8 cellular contexts compared by ENCODE assay signal in the genomic region with DNA sequence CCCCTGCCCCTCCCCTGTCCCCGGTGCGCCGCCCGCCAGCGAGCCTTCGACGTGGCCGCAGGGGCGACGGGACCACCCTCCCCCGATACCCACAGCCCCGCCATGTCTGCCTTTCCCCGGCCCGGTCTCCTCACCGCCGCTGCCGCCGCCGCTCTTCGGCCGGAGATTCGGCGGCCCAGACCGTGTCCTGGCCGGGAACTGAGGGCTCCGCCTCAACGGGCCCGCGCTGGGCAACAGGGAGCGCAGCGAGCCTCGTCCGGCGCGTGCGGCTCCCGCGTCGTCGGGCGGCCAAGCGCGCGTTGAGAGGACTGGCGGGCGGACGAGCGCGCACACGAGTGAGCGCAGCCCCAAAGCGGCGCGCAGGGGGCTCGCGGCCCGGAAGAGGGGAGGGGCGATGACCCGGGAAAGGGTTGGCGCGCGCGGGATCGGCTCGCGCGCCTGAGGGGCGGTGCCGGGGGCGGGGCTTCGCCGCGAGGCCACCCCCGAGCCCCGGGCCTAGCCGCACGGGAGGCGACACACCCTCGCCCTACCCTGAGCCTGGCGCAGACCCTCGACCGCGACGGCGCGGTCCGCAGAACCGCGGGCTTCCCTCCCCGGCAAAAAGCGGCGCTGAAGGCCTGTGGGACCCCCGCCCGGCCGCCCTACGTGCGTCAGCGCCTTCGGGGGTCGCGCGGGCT. TPM values are rescaled to one million over a fixed set of nuclear protein-coding genes. Genes with fewer than 3 reads are reported as not detected.
DNase-seq lines count a peak whose midpoint lies in the region; ATAC-seq and TF ChIP-seq lines count a peak whose summit lies in the region.

A gene with protein sequence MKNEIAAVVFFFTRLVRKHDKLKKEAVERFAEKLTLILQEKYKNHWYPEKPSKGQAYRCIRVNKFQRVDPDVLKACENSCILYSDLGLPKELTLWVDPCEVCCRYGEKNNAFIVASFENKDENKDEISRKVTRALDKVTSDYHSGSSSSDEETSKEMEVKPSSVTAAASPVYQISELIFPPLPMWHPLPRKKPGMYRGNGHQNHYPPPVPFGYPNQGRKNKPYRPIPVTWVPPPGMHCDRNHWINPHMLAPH (minus strand): TSS at position 337 of the 677 bp plus-strand sequence. CDS start 3,757 bp downstream, outside the sequence.

- peak within 1 kb of the TSS; percentile 86 to 94 (median 87) for H3K27ac Mint-ChIP-seq in IgD-negative memory B cell

- H3K9me3 Mint-ChIP-seq in IgD-negative memory B cell: no peaks in the 10 kb centered on the region

- no peak for TF ChIP-seq CTCF in foreskin keratinocyte (conservative IDR thresholded peaks at IDR 0.05)

- H3K9me3 ChIP-seq in neuron (ENCODE audit: low read length): no peaks in the 10 kb centered on the region

- ATAC-seq in GM21529 (IDR thresholded peaks at IDR 0.05; ENCODE audit: unreplicated experiment) (peak; percentile 75), foreskin keratinocyte (peak; percentile 57)

- peak within 1 kb of the TSS; percentile 91 to 94 (median 92) for H3K4me3 Mint-ChIP-seq in IgD-negative memory B cell

- H3K27me3 Mint-ChIP-seq in IgD-negative memory B cell: no peaks in the 10 kb centered on the region

- peak within 1 kb of the TSS; percentile 91 for H3K4me3 ChIP-seq in neuron (ENCODE audit: low read length)

- H3K36me3 ChIP-seq in neuron (ENCODE audit: insufficient read depth, low read length): peaks cover 13% of the 10 kb centered on the region

- H3K36me3 Mint-ChIP-seq in IgD-negative memory B cell: no peaks in the 10 kb centered on the region

- H3K27me3 ChIP-seq in foreskin keratinocyte: no peaks in the 10 kb centered on the region
- H3K27me3 ChIP-seq in neuron (ENCODE audit: insufficient read depth, low read length): no peaks in the 10 kb centered on the region

- peaks cover 12 to 18% (median 13%) of the 10 kb centered on the region in 3 donors for H3K4me1 Mint-ChIP-seq in IgD-negative memory B cell

- peak within 1 kb of the TSS; percentile 75 for H2AFZ ChIP-seq in neuron (ENCODE audit: low read depth, low read length)

- DNase-seq in DMS79 treated with DMSO at 0.1 percent for 48 hours (lab: John Stamatoyannopoulos, UW) (peak; percentile 79), SIG-M5 treated with dmso at 0.1 percent for 504 hours (lab: John Stamatoyannopoulos, UW; ENCODE audit: unreplicated experiment) (peak; percentile 74), activated gamma-delta T cell (lab: John Stamatoyannopoulos, UW) (peak; percentile 68), foreskin keratinocyte (peak in 1 of 2 donors; percentile 45), stromal cell of bone marrow (ENCODE audit: low read depth) (peak; percentile 59)

- H3K27ac ChIP-seq in foreskin keratinocyte: peak within 1 kb of the TSS; percentile 99

- H3K4me1 ChIP-seq in foreskin keratinocyte (peaks cover 16% of the 10 kb centered on the region), neuron (ENCODE audit: insufficient read depth, low read length) (peaks cover 12% of the 10 kb centered on the region)

RNA-seq across cellular contexts. Expression of the gene that starts here (rescaled TPM):
- polyA plus RNA-seq in IgD-negative memory B cell: 6.2 TPM
- total RNA-seq in foreskin keratinocyte: 54.2 and 62.2 TPM in 2 replicates
- 50.4 and 60.7 TPM in 2 replicates for polyA plus RNA-seq in foreskin keratinocyte
